ENCODE assay signal across 1 cellular context in the genomic region with DNA sequence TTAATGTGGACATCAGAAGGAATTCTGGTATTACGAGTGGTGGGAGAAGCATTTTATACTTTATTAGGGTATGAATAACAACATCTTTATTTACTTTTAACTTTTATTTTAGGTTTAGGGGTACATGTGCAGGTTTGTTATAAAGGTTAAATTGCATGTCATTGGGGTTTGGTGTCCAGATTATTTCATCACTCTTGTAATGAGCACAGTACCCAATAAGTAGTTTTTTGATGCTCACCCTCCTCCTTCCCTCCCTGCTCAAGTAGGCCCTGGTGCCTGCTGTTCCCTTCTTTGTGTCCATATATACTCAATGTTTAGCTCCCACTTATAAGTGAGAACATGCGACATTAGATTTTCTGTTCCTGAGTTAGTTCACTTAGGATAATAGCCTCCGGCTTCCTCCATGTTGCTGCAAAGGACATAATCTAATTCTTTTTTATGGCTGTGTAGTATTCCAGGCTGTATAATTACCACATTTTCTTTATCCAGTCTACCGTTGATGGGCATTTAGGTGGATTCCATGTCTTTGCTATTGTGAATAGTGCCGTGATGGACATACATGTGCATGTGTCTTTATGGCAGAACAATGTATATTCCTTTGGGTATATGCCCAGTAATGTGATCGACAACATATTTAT.
TF ChIP-seq lines count a peak whose summit lies in the region.

No MANE protein-coding gene starts in this region.

TF ChIP-seq in K562, 482 proteins besides CTCF, POLR2A, EP300 and RAD21 (continues in another document):
- TF ChIP-seq PTBP1 (IDR thresholded peaks at IDR 0.05; ENCODE audit: low read depth, low read length) (no peak), ZNF431 (CRISPR knock-in tag; IDR thresholded peaks at IDR 0.05) (no peak), MEF2A (IDR thresholded peaks at IDR 0.05; ENCODE audit: control insufficient read depth, low read depth, low read length) (no peak), RBM25 (IDR thresholded peaks at IDR 0.05; ENCODE audit: low read depth, low read length, severe bottlenecking) (peak; percentile 45), ELF1 (tag; IDR thresholded peaks at IDR 0.05) (no peak), RBFOX2 (IDR thresholded peaks at IDR 0.05; ENCODE audit: low read depth, low read length) (peak; percentile 50; the same call in 1 of the 2 replicates), HOXB6 (CRISPR knock-in tag; IDR thresholded peaks at IDR 0.05; ENCODE audit: borderline replicate concordance) (no peak), XRCC4 (IDR thresholded peaks at IDR 0.05; ENCODE audit: extremely low read depth, insufficient read depth, insufficient read length) (no peak), ATF1 (CRISPR knock-in tag; IDR thresholded peaks at IDR 0.05) (no peak), ATF1 (tag; IDR thresholded peaks at IDR 0.05) (no peak), BACH1 (tag; IDR thresholded peaks at IDR 0.05) (0 out of 2 replicates have a peak, but pooled peaks have one; percentile 4), NEUROD1 (IDR thresholded peaks at IDR 0.05; ENCODE audit: borderline replicate concordance, low read depth, low read length, partially characterized antibody) (no peak), JUND (IDR thresholded peaks at IDR 0.05; ENCODE audit: borderline replicate concordance, low read depth, low read length) (no peak), JUND (tag; IDR thresholded peaks at IDR 0.05; ENCODE audit: borderline replicate concordance, low read depth, low read length) (no peak), FOXP4 (CRISPR knock-in tag; IDR thresholded peaks at IDR 0.05; ENCODE audit: borderline replicate concordance) (no peak), MITF (IDR thresholded peaks at IDR 0.05) (no peak), NONO (IDR thresholded peaks at IDR 0.05; ENCODE audit: low read depth in 2 of 2, low read length in 1 of 2) (no peak), ZNF77 (CRISPR knock-in tag; IDR thresholded peaks at IDR 0.05) (no peak), HBP1 (CRISPR knock-in tag; IDR thresholded peaks at IDR 0.05) (no peak), PATZ1 (CRISPR knock-in tag; IDR thresholded peaks at IDR 0.05; ENCODE audit: borderline replicate concordance) (no peak), ZNF589 (CRISPR knock-in tag; IDR thresholded peaks at IDR 0.05; ENCODE audit: low read depth) (no peak), MYC (IDR thresholded peaks at IDR 0.05; ENCODE audit: low read depth, low read length) (no peak), MYC (CRISPR knock-in tag; IDR thresholded peaks at IDR 0.05; ENCODE audit: borderline replicate concordance, low read depth) (no peak), NR2C1 (IDR thresholded peaks at IDR 0.05) (no peak), NR2C1 (tag; IDR thresholded peaks at IDR 0.05) (no peak), BRD4 (IDR thresholded peaks at IDR 0.05) (0 out of 2 replicates have a peak, but pooled peaks have one; percentile 33), SAFB2 (IDR thresholded peaks at IDR 0.05; ENCODE audit: borderline replicate concordance, low read depth, low read length, severe bottlenecking) (no peak), ZNF75A (CRISPR knock-in tag; IDR thresholded peaks at IDR 0.05) (no peak), ZNF354B (CRISPR knock-in tag; IDR thresholded peaks at IDR 0.05) (no peak), FOXA3 (CRISPR knock-in tag; conservative IDR thresholded peaks at IDR 0.05 in 1 of 2, IDR thresholded peaks at IDR 0.05 in 1 of 2) (no peak), ZNF668 (CRISPR knock-in tag; IDR thresholded peaks at IDR 0.05) (no peak), SMAD1 (IDR thresholded peaks at IDR 0.05; ENCODE audit: low read depth, low read length, partially characterized antibody) (no peak)
- TF ChIP-seq, protein P1, sequence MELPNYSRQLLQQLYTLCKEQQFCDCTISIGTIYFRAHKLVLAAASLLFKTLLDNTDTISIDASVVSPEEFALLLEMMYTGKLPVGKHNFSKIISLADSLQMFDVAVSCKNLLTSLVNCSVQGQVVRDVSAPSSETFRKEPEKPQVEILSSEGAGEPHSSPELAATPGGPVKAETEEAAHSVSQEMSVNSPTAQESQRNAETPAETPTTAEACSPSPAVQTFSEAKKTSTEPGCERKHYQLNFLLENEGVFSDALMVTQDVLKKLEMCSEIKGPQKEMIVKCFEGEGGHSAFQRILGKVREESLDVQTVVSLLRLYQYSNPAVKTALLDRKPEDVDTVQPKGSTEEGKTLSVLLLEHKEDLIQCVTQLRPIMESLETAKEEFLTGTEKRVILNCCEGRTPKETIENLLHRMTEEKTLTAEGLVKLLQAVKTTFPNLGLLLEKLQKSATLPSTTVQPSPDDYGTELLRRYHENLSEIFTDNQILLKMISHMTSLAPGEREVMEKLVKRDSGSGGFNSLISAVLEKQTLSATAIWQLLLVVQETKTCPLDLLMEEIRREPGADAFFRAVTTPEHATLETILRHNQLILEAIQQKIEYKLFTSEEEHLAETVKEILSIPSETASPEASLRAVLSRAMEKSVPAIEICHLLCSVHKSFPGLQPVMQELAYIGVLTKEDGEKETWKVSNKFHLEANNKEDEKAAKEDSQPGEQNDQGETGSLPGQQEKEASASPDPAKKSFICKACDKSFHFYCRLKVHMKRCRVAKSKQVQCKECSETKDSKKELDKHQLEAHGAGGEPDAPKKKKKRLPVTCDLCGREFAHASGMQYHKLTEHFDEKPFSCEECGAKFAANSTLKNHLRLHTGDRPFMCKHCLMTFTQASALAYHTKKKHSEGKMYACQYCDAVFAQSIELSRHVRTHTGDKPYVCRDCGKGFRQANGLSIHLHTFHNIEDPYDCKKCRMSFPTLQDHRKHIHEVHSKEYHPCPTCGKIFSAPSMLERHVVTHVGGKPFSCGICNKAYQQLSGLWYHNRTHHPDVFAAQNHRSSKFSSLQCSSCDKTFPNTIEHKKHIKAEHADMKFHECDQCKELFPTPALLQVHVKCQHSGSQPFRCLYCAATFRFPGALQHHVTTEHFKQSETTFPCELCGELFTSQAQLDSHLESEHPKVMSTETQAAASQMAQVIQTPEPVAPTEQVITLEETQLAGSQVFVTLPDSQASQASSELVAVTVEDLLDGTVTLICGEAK (IDR thresholded peaks at IDR 0.05), result peak; percentile 24; the same call in 1 of the 2 replicates
- TF ChIP-seq, protein P1 (CRISPR knock-in tag; IDR thresholded peaks at IDR 0.05), result no peak
- TF ChIP-seq, protein P2, sequence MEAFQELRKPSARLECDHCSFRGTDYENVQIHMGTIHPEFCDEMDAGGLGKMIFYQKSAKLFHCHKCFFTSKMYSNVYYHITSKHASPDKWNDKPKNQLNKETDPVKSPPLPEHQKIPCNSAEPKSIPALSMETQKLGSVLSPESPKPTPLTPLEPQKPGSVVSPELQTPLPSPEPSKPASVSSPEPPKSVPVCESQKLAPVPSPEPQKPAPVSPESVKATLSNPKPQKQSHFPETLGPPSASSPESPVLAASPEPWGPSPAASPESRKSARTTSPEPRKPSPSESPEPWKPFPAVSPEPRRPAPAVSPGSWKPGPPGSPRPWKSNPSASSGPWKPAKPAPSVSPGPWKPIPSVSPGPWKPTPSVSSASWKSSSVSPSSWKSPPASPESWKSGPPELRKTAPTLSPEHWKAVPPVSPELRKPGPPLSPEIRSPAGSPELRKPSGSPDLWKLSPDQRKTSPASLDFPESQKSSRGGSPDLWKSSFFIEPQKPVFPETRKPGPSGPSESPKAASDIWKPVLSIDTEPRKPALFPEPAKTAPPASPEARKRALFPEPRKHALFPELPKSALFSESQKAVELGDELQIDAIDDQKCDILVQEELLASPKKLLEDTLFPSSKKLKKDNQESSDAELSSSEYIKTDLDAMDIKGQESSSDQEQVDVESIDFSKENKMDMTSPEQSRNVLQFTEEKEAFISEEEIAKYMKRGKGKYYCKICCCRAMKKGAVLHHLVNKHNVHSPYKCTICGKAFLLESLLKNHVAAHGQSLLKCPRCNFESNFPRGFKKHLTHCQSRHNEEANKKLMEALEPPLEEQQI (IDR thresholded peaks at IDR 0.05), result peak; percentile 13; the same call in 1 of the 2 replicates
- TF ChIP-seq, protein P3, sequence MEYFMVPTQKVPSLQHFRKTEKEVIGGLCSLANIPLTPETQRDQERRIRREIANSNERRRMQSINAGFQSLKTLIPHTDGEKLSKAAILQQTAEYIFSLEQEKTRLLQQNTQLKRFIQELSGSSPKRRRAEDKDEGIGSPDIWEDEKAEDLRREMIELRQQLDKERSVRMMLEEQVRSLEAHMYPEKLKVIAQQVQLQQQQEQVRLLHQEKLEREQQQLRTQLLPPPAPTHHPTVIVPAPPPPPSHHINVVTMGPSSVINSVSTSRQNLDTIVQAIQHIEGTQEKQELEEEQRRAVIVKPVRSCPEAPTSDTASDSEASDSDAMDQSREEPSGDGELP (CRISPR knock-in tag; IDR thresholded peaks at IDR 0.05; ENCODE audit: borderline replicate concordance), result no peak
- TF ChIP-seq, protein P4, sequence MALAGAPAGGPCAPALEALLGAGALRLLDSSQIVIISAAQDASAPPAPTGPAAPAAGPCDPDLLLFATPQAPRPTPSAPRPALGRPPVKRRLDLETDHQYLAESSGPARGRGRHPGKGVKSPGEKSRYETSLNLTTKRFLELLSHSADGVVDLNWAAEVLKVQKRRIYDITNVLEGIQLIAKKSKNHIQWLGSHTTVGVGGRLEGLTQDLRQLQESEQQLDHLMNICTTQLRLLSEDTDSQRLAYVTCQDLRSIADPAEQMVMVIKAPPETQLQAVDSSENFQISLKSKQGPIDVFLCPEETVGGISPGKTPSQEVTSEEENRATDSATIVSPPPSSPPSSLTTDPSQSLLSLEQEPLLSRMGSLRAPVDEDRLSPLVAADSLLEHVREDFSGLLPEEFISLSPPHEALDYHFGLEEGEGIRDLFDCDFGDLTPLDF (CRISPR knock-in tag; IDR thresholded peaks at IDR 0.05), result no peak
